ENCODE assay signal across 14 cellular contexts in genomic region chr13:109646423-109646822, GRCh38.
A peak's percentile ranks its signal among the peaks of the same experiment; 100 is the strongest.
DNase-seq lines count a peak whose midpoint lies in the region; ATAC-seq, FAIRE-seq and TF ChIP-seq lines count a peak whose summit lies in the region.
"Had no signal": no experiment of that assay in that cellular context is flagged by ENCODE, and none has a peak within 500 bp of the region (broad histone marks: within the 10 kb centered on the region; RNA-seq: fewer than 3 reads in every experiment).

No MANE protein-coding gene starts in this region.

- peaks cover 4% of the 10 kb centered on the region for H3K9me3 Mint-ChIP-seq in activated naive CD8-positive, alpha-beta T cell treated with anti-CD3 and anti-CD28 coated beads for 36 hours

- H3K36me3 Mint-ChIP-seq in activated naive CD8-positive, alpha-beta T cell treated with anti-CD3 and anti-CD28 coated beads for 36 hours, result no peaks in the 10 kb centered on the region

- ATAC-seq in GM21381 (IDR thresholded peaks at IDR 0.05; ENCODE audit: unreplicated experiment) (peak; percentile 62), HG02981 (IDR thresholded peaks at IDR 0.05; ENCODE audit: unreplicated experiment) (peak; percentile 68)
- ATAC-seq: HCT116 had no signal

- H3K27me3 Mint-ChIP-seq in activated naive CD8-positive, alpha-beta T cell treated with anti-CD3 and anti-CD28 coated beads for 36 hours, result no peaks in the 10 kb centered on the region

- no peak for TF ChIP-seq POLR2A in GM12891 (IDR thresholded peaks at IDR 0.05; ENCODE audit: low read depth, low read length)

- no peaks in the 10 kb centered on the region for H3K4me1 Mint-ChIP-seq in activated naive CD8-positive, alpha-beta T cell treated with anti-CD3 and anti-CD28 coated beads for 36 hours

- H3K4me3 Mint-ChIP-seq in activated naive CD8-positive, alpha-beta T cell treated with anti-CD3 and anti-CD28 coated beads for 36 hours, result no peak overlapping the region

- DNase-seq in GM12891 (ENCODE audit: insufficient read length, low spot score), result peak; percentile 10
- peak; percentile 14 for DNase-seq in RPMI7951 (ENCODE audit: low read depth)
- no peak for DNase-seq in OCI-M2 (lab: John Stamatoyannopoulos, UW; ENCODE audit: unreplicated experiment)
- no peak for DNase-seq in activated naive CD8-positive, alpha-beta T cell treated with anti-CD3 and anti-CD28 coated beads for 36 hours
- DNase-seq in stimulated activated CD4-positive, alpha-beta T cell treated with anti-CD3 and anti-CD28 coated beads, Interleukin-4, amount 100 ng/mL, for 4 hours, result no peak
- no peak for DNase-seq in NCI-H2107 treated with DMSO at 0.1 percent for 48 hours (lab: John Stamatoyannopoulos, UW; ENCODE audit: unreplicated experiment)
- DNase-seq: cortex of kidney, DMS79 treated with DMSO at 0.1 percent for 48 hours, NCI-H524, SHP77 treated with DMSO at 0.1 percent for 48 hours, uterus had no signal

- no peak overlapping the region for H3K27ac Mint-ChIP-seq in activated naive CD8-positive, alpha-beta T cell treated with anti-CD3 and anti-CD28 coated beads for 36 hours

- FAIRE-seq in GM12891 (lab: Jason Lieb, UNC), result peak; percentile 5

TF ChIP-seq in GM12891, 5 proteins besides CTCF, POLR2A, EP300 and RAD21:
- no peak for TF ChIP-seq POLR2AphosphoS5 (IDR thresholded peaks at IDR 0.05; ENCODE audit: low read depth, low read length)
- TF ChIP-seq TAF1 (IDR thresholded peaks at IDR 0.05; ENCODE audit: low read depth, low read length), result no peak
- no peak for TF ChIP-seq PAX5 (IDR thresholded peaks at IDR 0.05; ENCODE audit: insufficient read depth, low read length, severe bottlenecking)
- TF ChIP-seq POU2F2 (IDR thresholded peaks at IDR 0.05; ENCODE audit: low read depth, low read length), result no peak
- no peak for TF ChIP-seq SPI1 (IDR thresholded peaks at IDR 0.05; ENCODE audit: low read depth, low read length)
TF ChIP-seq in GM12891: peak in this region for 0.

Comparison
In these comparisons a context has a peak if more than half of its experiments do, and no peak if none do; other contexts are left out.
1. DNase-seq: peak in GM12891 (single experiment) and RPMI7951 (single experiment); none in OCI-M2 (single experiment), activated naive CD8-positive, alpha-beta T cell treated with anti-CD3 and anti-CD28 coated beads for 36 hours (single experiment), stimulated activated CD4-positive, alpha-beta T cell treated with anti-CD3 and anti-CD28 coated beads, Interleukin-4, amount 100 ng/mL, for 4 hours (0 of 2) and NCI-H2107 treated with DMSO at 0.1 percent for 48 hours (single experiment).